Comparison of ENCODE assay signal across 30 cellular contexts in genomic region chr2:122174061-122174460, GRCh38.
"Had no signal": no experiment of that assay in that cellular context is flagged by ENCODE, and none has a peak within 500 bp of the region (broad histone marks: within the 10 kb centered on the region; RNA-seq: fewer than 3 reads in every experiment).

No MANE protein-coding gene starts in this region.

- ATAC-seq: activated CD8-positive, alpha-beta T cell treated with anti-CD3 and anti-CD28 coated beads for 36 hours; activated naive CD4-positive, alpha-beta T cell treated with anti-CD3 and anti-CD28 coated beads, Interleukin-2, amount 50 U/mL, for 72 hours; activated T-cell treated with anti-CD3 and anti-CD28 coated beads, Interleukin-2, amount 50 U/mL, for 4 hours; activated T-cell treated with anti-CD3 and anti-CD28 coated beads, Interleukin-2, amount 50 U/mL, for 72 hours; activated T-helper 17 cell treated with anti-CD3 and anti-CD28 coated beads, Interleukin-2, amount 50 U/mL, for 72 hours; body of pancreas had no signal

- DNase-seq: activated B cell treated with CpG ODN at 0.5 μM for 24 hours; activated CD4-positive, alpha-beta memory T cell treated with anti-CD3 and anti-CD28 coated beads for 36 hours; activated CD4-positive, alpha-beta T cell treated with anti-CD3 and anti-CD28 coated beads for 4 hours; activated CD4-positive, alpha-beta T cell treated with anti-CD3 and anti-CD28 coated beads, Interleukin-2, amount 10 ng/mL, durations not matched to agents 24 days and 14 days; activated CD4-positive, alpha-beta T cell treated with anti-CD3 and anti-CD28 coated beads, Interleukin-2, amount 50 U/mL, for 1 hour; activated CD4-positive, alpha-beta T cell treated with anti-CD3 and anti-CD28 coated beads, Interleukin-2, amount 50 U/mL, for 4 hours; activated CD4-positive, CD25-positive, alpha-beta regulatory T cell treated with anti-CD3 and anti-CD28 coated beads, Interleukin-2, amount 50 U/mL, for 72 hours; activated CD8-positive, alpha-beta memory T cell treated with anti-CD3 and anti-CD28 coated beads, Interleukin-2, amount 50 U/mL, for 4 hours; activated CD8-positive, alpha-beta T cell treated with anti-CD3 and anti-CD28 coated beads for 36 hours; activated effector memory CD4-positive, alpha-beta T cell treated with anti-CD3 and anti-CD28 coated beads, Interleukin-2, amount 50 U/mL, for 16 hours; activated gamma-delta T cell treated with Interleukin-2 at 50 U/mL for 16 hours; activated naive CD4-positive, alpha-beta T cell; activated naive CD4-positive, alpha-beta T cell treated with anti-CD3 and anti-CD28 coated beads for 36 hours; activated naive CD4-positive, alpha-beta T cell treated with anti-CD3 and anti-CD28 coated beads, Interleukin-2, amount 50 U/mL, for 16 hours; activated naive CD8-positive, alpha-beta T cell treated with anti-CD3 and anti-CD28 coated beads for 36 hours; activated T-cell treated with anti-CD3 and anti-CD28 coated beads for 4 hours; activated T-cell treated with anti-CD3 and anti-CD28 coated beads, Interleukin-2, amount 50 U/mL, for 1 hour; activated T-cell treated with anti-CD3 and anti-CD28 coated beads, Interleukin-2, amount 50 U/mL, for 4 hours; activated T-cell treated with anti-CD3 and anti-CD28 coated beads, Interleukin-2, amount 50 U/mL, for 72 hours; adrenal gland; amniotic stem cell; aorta; body of pancreas; brain microvascular endothelial cell; central memory CD4-positive, alpha-beta T cell; T-helper 1 cell; T-helper 2 cell; T-helper 9 cell had no signal
